In genomic region chr17:78734841-78735641, GRCh38 we compare ENCODE assay signal across 1 cellular context.
TF ChIP-seq lines count a peak whose summit lies in the region.

No MANE protein-coding gene starts in this region.

TF ChIP-seq in HepG2, 621 proteins besides CTCF, POLR2A, EP300 and RAD21 (continues in another document):
- TF ChIP-seq HDAC2 (CRISPR knock-in tag; IDR thresholded peaks at IDR 0.05) (peak; percentile 25; the same call in 1 of the 2 replicates), BCL3 (CRISPR knock-in tag; IDR thresholded peaks at IDR 0.05) (peak; percentile 25; the same call in 1 of the 2 replicates), GABPB1 (CRISPR knock-in tag; IDR thresholded peaks at IDR 0.05) (0 out of 2 replicates have a peak, but pooled peaks have one; percentile 23), FOXA3 (CRISPR knock-in tag; IDR thresholded peaks at IDR 0.05) (peak; percentile 56; the same call in 1 of the 2 replicates), ZNF367 (CRISPR knock-in tag; IDR thresholded peaks at IDR 0.05; ENCODE audit: borderline replicate concordance) (no peak), EHMT2 (IDR thresholded peaks at IDR 0.05; ENCODE audit: borderline replicate concordance, low read depth, low read length) (no peak), ELF3 (CRISPR knock-in tag; IDR thresholded peaks at IDR 0.05) (peak; percentile 54), KLF11 (CRISPR knock-in tag; IDR thresholded peaks at IDR 0.05) (no peak), ZBTB4 (CRISPR knock-in tag; IDR thresholded peaks at IDR 0.05; ENCODE audit: borderline replicate concordance) (peak; percentile 67; the same call in 1 of the 2 replicates), SAP130 (CRISPR knock-in tag; IDR thresholded peaks at IDR 0.05; ENCODE audit: low read depth) (peak; percentile 31; the same call in 1 of the 2 replicates), SRY (CRISPR knock-in tag; IDR thresholded peaks at IDR 0.05) (0 out of 2 replicates have a peak, but pooled peaks have one; percentile 46), SALL1 (CRISPR knock-in tag; IDR thresholded peaks at IDR 0.05) (peak; percentile 54; the same call in 1 of the 2 replicates), ZNF350 (CRISPR knock-in tag; IDR thresholded peaks at IDR 0.05; ENCODE audit: borderline replicate concordance, low read depth) (peak; percentile 42; the same call in 1 of the 2 replicates), ZNF281 (CRISPR knock-in tag; IDR thresholded peaks at IDR 0.05; ENCODE audit: borderline replicate concordance) (peak; percentile 61; the same call in 1 of the 2 replicates), FOSL1 (CRISPR knock-in tag; IDR thresholded peaks at IDR 0.05; ENCODE audit: borderline replicate concordance) (no peak), NFE2 (CRISPR knock-in tag; IDR thresholded peaks at IDR 0.05) (no peak), ZNF687 (CRISPR knock-in tag; IDR thresholded peaks at IDR 0.05) (peak; percentile 51), FOXP1 (IDR thresholded peaks at IDR 0.05) (no peak), FOXP1 (CRISPR knock-in tag; IDR thresholded peaks at IDR 0.05) (peak; percentile 31; the same call in 1 of the 2 replicates), AHDC1 (CRISPR knock-in tag; IDR thresholded peaks at IDR 0.05; ENCODE audit: borderline replicate concordance) (no peak), FOXA1 (IDR thresholded peaks at IDR 0.05) (no peak), FOXA1 (CRISPR knock-in tag; IDR thresholded peaks at IDR 0.05) (peak; percentile 83), CEBPG (CRISPR knock-in tag; IDR thresholded peaks at IDR 0.05) (no peak), ZNF605 (CRISPR knock-in tag; IDR thresholded peaks at IDR 0.05) (0 out of 2 replicates have a peak, but pooled peaks have one; percentile 17), TBX2 (CRISPR knock-in tag; IDR thresholded peaks at IDR 0.05; ENCODE audit: borderline replicate concordance) (peak; percentile 61; the same call in 1 of the 2 replicates), ZNF563 (CRISPR knock-in tag; IDR thresholded peaks at IDR 0.05) (no peak), FOXP4 (CRISPR knock-in tag; IDR thresholded peaks at IDR 0.05) (peak; percentile 51; the same call in 1 of the 2 replicates), RARA (CRISPR knock-in tag; IDR thresholded peaks at IDR 0.05) (peak; percentile 20; the same call in 1 of the 2 replicates), SP5 (CRISPR knock-in tag; IDR thresholded peaks at IDR 0.05; ENCODE audit: borderline replicate concordance, low read depth) (peak; percentile 37; the same call in 1 of the 2 replicates), POGZ (CRISPR knock-in tag; IDR thresholded peaks at IDR 0.05) (peak; percentile 21; the same call in 1 of the 2 replicates), ZBTB38 (CRISPR knock-in tag; IDR thresholded peaks at IDR 0.05) (peak; percentile 34; the same call in 1 of the 2 replicates), PAXIP1 (CRISPR knock-in tag; conservative IDR thresholded peaks at IDR 0.05) (peak; percentile 34; the same call in 1 of the 2 replicates), ZNF317 (CRISPR knock-in tag; IDR thresholded peaks at IDR 0.05) (peak; percentile 56; the same call in 1 of the 2 replicates), ZNF207 (IDR thresholded peaks at IDR 0.05; ENCODE audit: borderline replicate concordance) (no peak)
